8 cellular contexts compared by ENCODE assay signal in genomic region chr12:104958946-104959841, GRCh38. TPM values are rescaled to one million over a fixed set of nuclear protein-coding genes. Genes with fewer than 3 reads are reported as not detected.
DNase-seq lines count a peak whose midpoint lies in the region; ATAC-seq, FAIRE-seq and TF ChIP-seq lines count a peak whose summit lies in the region.

No MANE protein-coding gene starts in this region.

- peaks cover 4% of the 10 kb centered on the region for H3K36me3 Mint-ChIP-seq in CD4-positive, alpha-beta T cell (ENCODE audit: low read depth)
- H3K36me3 Mint-ChIP-seq in activated naive CD8-positive, alpha-beta T cell treated with anti-CD3 and anti-CD28 coated beads for 36 hours, result no peaks in the 10 kb centered on the region

- H3K9me3 Mint-ChIP-seq in CD4-positive, alpha-beta T cell, result no peaks in the 10 kb centered on the region
- no peaks in the 10 kb centered on the region for H3K9me3 Mint-ChIP-seq in activated naive CD8-positive, alpha-beta T cell treated with anti-CD3 and anti-CD28 coated beads for 36 hours

- no peak for FAIRE-seq in kidney (lab: Jason Lieb, UNC)

- H3K9me3 ChIP-seq in CD4-positive, alpha-beta T cell (ENCODE audit: control insufficient read depth, low read length), result no peaks in the 10 kb centered on the region
- no peaks in the 10 kb centered on the region for H3K9me3 ChIP-seq in HUES6 (ENCODE audit: control insufficient read depth, insufficient read depth, low read depth, low read length)
- no peaks in the 10 kb centered on the region for H3K9me3 ChIP-seq in kidney (ENCODE audit: control insufficient read depth in 1 of 2, low read length in 2 of 2)

- no peak for DNase-seq in CD4-positive, alpha-beta T cell
- no peak for DNase-seq in activated naive CD8-positive, alpha-beta T cell treated with anti-CD3 and anti-CD28 coated beads for 36 hours
- DNase-seq in kidney (no peak), stromal cell of bone marrow (ENCODE audit: low read depth) (peak; percentile 38), HuH-7.5 (ENCODE audit: low spot score) (no peak), HEK293T (ENCODE audit: extremely low spot score) (no peak)

- POLR2A ChIA-PET in CD4-positive, alpha-beta T cell (lab: Charles Lee), result interaction anchor here (0.6 to 2.3 kb wide), 4 partner anchors 8 to 577 kb away, joined by 3 to 7 read pairs (median 4); no protein-coding TSS in a partner anchor
- POLR2A ChIA-PET in HEK293T (lab: Yijun Ruan, JAX), result interaction anchor here (1.2 kb wide), 1 partner anchor 11 kb away, joined by 4 read pairs; no protein-coding TSS in a partner anchor

- H3K4me1 Mint-ChIP-seq in CD4-positive, alpha-beta T cell (ENCODE audit: low read depth), result peaks cover 26% of the 10 kb centered on the region
- H3K4me1 Mint-ChIP-seq in activated naive CD8-positive, alpha-beta T cell treated with anti-CD3 and anti-CD28 coated beads for 36 hours, result peaks cover 25% of the 10 kb centered on the region

- CTCF ChIA-PET in CD4-positive, alpha-beta T cell (lab: Charles Lee), result interaction anchor here (0.7 to 2.1 kb wide), 6 partner anchors 91 to 577 kb away, joined by 3 to 9 read pairs (median 6); no protein-coding TSS in a partner anchor
- CTCF ChIA-PET in HEK293T (lab: Yijun Ruan, JAX), result interaction anchor here (0.9 to 1.4 kb wide), 3 partner anchors 8 to 168 kb away, joined by 3 to 4 read pairs (median 3); no protein-coding TSS in a partner anchor

- H3K4me3 Mint-ChIP-seq in CD4-positive, alpha-beta T cell, result peak overlapping the region; percentile 99
- H3K4me3 Mint-ChIP-seq in activated naive CD8-positive, alpha-beta T cell treated with anti-CD3 and anti-CD28 coated beads for 36 hours, result peak overlapping the region; percentile 84

- peak overlapping the region; percentile 88 for H3K9ac ChIP-seq in HUES6 (ENCODE audit: low read length)
- H3K9ac ChIP-seq in kidney (ENCODE audit: low read length in 2 of 2), result peak overlapping the region in 1 of 2 donors; percentile 51

- H3K27me3 Mint-ChIP-seq in CD4-positive, alpha-beta T cell, result peaks cover 16% of the 10 kb centered on the region
- H3K27me3 Mint-ChIP-seq in activated naive CD8-positive, alpha-beta T cell treated with anti-CD3 and anti-CD28 coated beads for 36 hours, result peaks cover 24% of the 10 kb centered on the region

- no peaks in the 10 kb centered on the region for H3K27me3 ChIP-seq in CD4-positive, alpha-beta T cell (ENCODE audit: control insufficient read depth, insufficient read depth, low read length)
- peaks cover 45% of the 10 kb centered on the region for H3K27me3 ChIP-seq in HUES6 (ENCODE audit: control insufficient read depth, insufficient read depth, low read length)

- no peak for TF ChIP-seq CTCF in CD4-positive, alpha-beta T cell (IDR thresholded peaks at IDR 0.05)
- TF ChIP-seq CTCF in kidney (IDR thresholded peaks at IDR 0.05; ENCODE audit: borderline replicate concordance, extremely low read depth, insufficient read depth), result no peak

- no peak for ATAC-seq in CD4-positive, alpha-beta T cell (ENCODE audit: poor library complexity)
- no peak for ATAC-seq in GM21576 (IDR thresholded peaks at IDR 0.05; ENCODE audit: unreplicated experiment)

- H3K4me1 ChIP-seq in HUES6 (ENCODE audit: control insufficient read depth, insufficient read depth, low read length) (peaks cover 15% of the 10 kb centered on the region), kidney (ENCODE audit: control insufficient read depth in 1 of 2, insufficient read depth in 1 of 2, low read depth in 1 of 2, low read length in 2 of 2) (peaks cover 3 to 6% of the 10 kb centered on the region in 2 donors)

- H3K36me3 ChIP-seq in HUES6 (ENCODE audit: control insufficient read depth, insufficient read depth, low read length), result no peaks in the 10 kb centered on the region
- H3K36me3 ChIP-seq in kidney (ENCODE audit: control insufficient read depth in 1 of 2, insufficient read depth in 2 of 2, low read length in 2 of 2), result no peaks in the 10 kb centered on the region

- no peak overlapping the region for H3K27ac ChIP-seq in CD4-positive, alpha-beta T cell (ENCODE audit: low read depth, low read length)
- no peak overlapping the region for H3K27ac ChIP-seq in HUES6 (ENCODE audit: low read depth, low read length)
- peak overlapping the region in 1 of 2 donors; percentile 64 for H3K27ac ChIP-seq in kidney (ENCODE audit: low read depth in 2 of 2, low read length in 2 of 2)

- H3K27ac Mint-ChIP-seq in CD4-positive, alpha-beta T cell, result peak overlapping the region; percentile 93
- peak overlapping the region; percentile 85 for H3K27ac Mint-ChIP-seq in activated naive CD8-positive, alpha-beta T cell treated with anti-CD3 and anti-CD28 coated beads for 36 hours

- intact Hi-C loops in CD4-positive, alpha-beta T cell (cut with DNase I, micrococcal nuclease), result loop anchor here (1.0 to 10.0 kb wide), 5 partner anchors 27 to 577 kb away; partner anchors contain the start of genes NOPCHAP1 (in 2 of the 2) and CHST11 (in 1 of the 2)
- intact Hi-C loops in kidney (cut with DNase I), result no loop called here

- H3K4me3 ChIP-seq in HUES6 (ENCODE audit: low read depth, low read length), result peak overlapping the region; percentile 77
- peak overlapping the region; percentile 67 to 72 for H3K4me3 ChIP-seq in kidney (ENCODE audit: low read length in 2 of 2)

TF ChIP-seq in HEK293T, 16 proteins besides CTCF, POLR2A, EP300 and RAD21:
- TF ChIP-seq FOXA1 (IDR thresholded peaks at IDR 0.05) (no peak), TARDBP (IDR thresholded peaks at IDR 0.05) (no peak), HDGF (IDR thresholded peaks at IDR 0.05; ENCODE audit: borderline replicate concordance) (no peak), ELF4 (IDR thresholded peaks at IDR 0.05) (no peak), NFRKB (IDR thresholded peaks at IDR 0.05) (no peak), SP1 (IDR thresholded peaks at IDR 0.05) (no peak)

RNA-seq across cellular contexts. Expression of gene SLC41A2, which starts 1.1 kb away (rescaled TPM):
- total RNA-seq in CD4-positive, alpha-beta T cell, result 1 to 10 TPM; 1.2 to 1.7 TPM
- 1 to 10 TPM; 4.6 to 6.4 TPM for total RNA-seq in activated naive CD8-positive, alpha-beta T cell treated with anti-CD3 and anti-CD28 coated beads for 36 hours
- total RNA-seq in kidney, result 27.6 TPM
- polyA plus RNA-seq in kidney (ENCODE audit: insufficient read depth, low read depth, low replicate concordance), result 3.2 TPM

RNA-seq across cellular contexts. Expression of gene NOPCHAP1, which starts 26.9 kb away (rescaled TPM):
- 10 to 100 TPM; 10.1 to 11.8 TPM for total RNA-seq in CD4-positive, alpha-beta T cell
- 10 to 100 TPM; 42.1 to 42.3 TPM for total RNA-seq in activated naive CD8-positive, alpha-beta T cell treated with anti-CD3 and anti-CD28 coated beads for 36 hours
- total RNA-seq in kidney, result 15.3 TPM
- polyA plus RNA-seq in kidney (ENCODE audit: insufficient read depth, low read depth, low replicate concordance), result 14.8 TPM
